Comparison of ENCODE assay signal across 11 cellular contexts in the genomic region with DNA sequence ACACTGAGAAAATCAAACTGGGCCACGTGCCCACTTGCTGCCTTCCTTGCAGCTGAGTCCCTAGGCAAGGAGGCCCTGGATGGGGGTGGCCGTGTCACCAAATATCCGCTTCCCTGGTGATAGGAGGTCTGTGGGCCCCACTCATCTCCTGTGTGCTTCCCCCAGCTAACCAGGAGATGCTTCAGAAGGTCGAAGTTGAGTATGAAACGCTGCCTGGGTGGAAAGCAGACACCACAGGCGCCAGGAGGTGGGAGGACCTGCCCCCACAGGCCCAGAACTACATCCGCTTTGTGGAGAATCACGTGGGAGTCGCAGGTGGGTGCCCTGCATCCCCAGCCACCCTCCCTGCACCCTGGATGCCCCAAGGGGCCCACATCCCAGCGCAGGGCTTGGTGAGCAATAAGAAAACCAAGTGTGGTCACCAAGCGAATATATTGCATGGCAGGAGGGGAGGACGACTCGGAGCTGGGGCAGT. TPM values are rescaled to one million over a fixed set of nuclear protein-coding genes. Genes with fewer than 3 reads are reported as not detected.
DNase-seq lines count a peak whose midpoint lies in the region; ATAC-seq and TF ChIP-seq lines count a peak whose summit lies in the region.
"Had no signal": no experiment of that assay in that cellular context is flagged by ENCODE, and none has a peak within 500 bp of the region (broad histone marks: within the 10 kb centered on the region; RNA-seq: fewer than 3 reads in every experiment).

No MANE protein-coding gene starts in this region.

- H3K27ac Mint-ChIP-seq in MCF 10A (ENCODE audit: low read depth, unreplicated experiment) (peak overlapping the region; percentile 66), memory B cell (no peak overlapping the region)
- no peak overlapping the region for H3K27ac Mint-ChIP-seq in activated naive CD8-positive, alpha-beta T cell treated with anti-CD3 and anti-CD28 coated beads, Interleukin-2, amount 50 U/mL, for 24 hours

- H3K4me3 Mint-ChIP-seq in MCF 10A (ENCODE audit: unreplicated experiment) (no peak overlapping the region), memory B cell (no peak overlapping the region)
- H3K4me3 Mint-ChIP-seq in activated naive CD8-positive, alpha-beta T cell treated with anti-CD3 and anti-CD28 coated beads, Interleukin-2, amount 50 U/mL, for 24 hours, result no peak overlapping the region

- BruUV-seq in MCF 10A (replicated peaks; lab: Mats Ljungman, UMichigan) (no TSS peak), mammary epithelial cell (replicated peaks; lab: Mats Ljungman, UMichigan) (no TSS peak)

- peak; percentile 69 for ATAC-seq in activated naive CD8-positive, alpha-beta T cell treated with anti-CD3 and anti-CD28 coated beads, Interleukin-2, amount 50 U/mL, for 24 hours
- ATAC-seq in memory B cell (ENCODE audit: low read depth), result peak; percentile 37
- ATAC-seq in upper lobe of left lung (ENCODE audit: low FRiP score in 2 of 2), result no peak

- peaks cover 38% of the 10 kb centered on the region for H3K4me1 ChIP-seq in mammary epithelial cell (ENCODE audit: insufficient read depth, low read length)
- peaks cover 0 to 18% (median 3%) of the 10 kb centered on the region in 4 donors for H3K4me1 ChIP-seq in upper lobe of left lung
- H3K4me1 ChIP-seq in colonic mucosa, result peaks cover 16% of the 10 kb centered on the region

- no peak overlapping the region for H2AFZ ChIP-seq in mammary epithelial cell (ENCODE audit: low read depth, low read length)

- H3K27me3 Mint-ChIP-seq in MCF 10A (ENCODE audit: insufficient read depth, unreplicated experiment) (no peaks in the 10 kb centered on the region), memory B cell (peaks cover 16% of the 10 kb centered on the region)
- H3K27me3 Mint-ChIP-seq in activated naive CD8-positive, alpha-beta T cell treated with anti-CD3 and anti-CD28 coated beads, Interleukin-2, amount 50 U/mL, for 24 hours, result no peaks in the 10 kb centered on the region

- CTCF ChIA-PET in MCF 10A (lab: Yijun Ruan, JAX) (interaction anchor here (1.4 kb wide), 1 partner anchor 22 kb away, joined by 3 read pairs; the partner anchor contains the start of gene ADSS1), mammary epithelial cell (lab: Charles Lee; ENCODE audit: low non-redundant PET) (no interaction called here)

- H3K36me3 ChIP-seq in mammary epithelial cell (ENCODE audit: insufficient read depth, low read length) (no peaks in the 10 kb centered on the region), upper lobe of left lung (peaks cover 0 to 6% (median 0%) of the 10 kb centered on the region in 4 donors), colonic mucosa (no peaks in the 10 kb centered on the region)

- H3K9me3 Mint-ChIP-seq in MCF 10A (ENCODE audit: unreplicated experiment) (no peaks in the 10 kb centered on the region), memory B cell (no peaks in the 10 kb centered on the region)
- no peaks in the 10 kb centered on the region for H3K9me3 Mint-ChIP-seq in activated naive CD8-positive, alpha-beta T cell treated with anti-CD3 and anti-CD28 coated beads, Interleukin-2, amount 50 U/mL, for 24 hours

- H3K36me3 Mint-ChIP-seq in MCF 10A (ENCODE audit: insufficient read depth, unreplicated experiment), result no peaks in the 10 kb centered on the region
- H3K36me3 Mint-ChIP-seq in activated naive CD8-positive, alpha-beta T cell treated with anti-CD3 and anti-CD28 coated beads, Interleukin-2, amount 50 U/mL, for 24 hours (ENCODE audit: low read depth), result no peaks in the 10 kb centered on the region
- H3K36me3 Mint-ChIP-seq in memory B cell, result no peaks in the 10 kb centered on the region

- H3K79me2 ChIP-seq in mammary epithelial cell (ENCODE audit: insufficient read depth, low read length), result no peaks in the 10 kb centered on the region

- H3K27ac ChIP-seq in mammary epithelial cell (ENCODE audit: insufficient read depth, low read depth, low read length) (no peak overlapping the region), upper lobe of left lung (peak overlapping the region in 3 of 4 donors; percentile 21 to 54 (median 37)), colonic mucosa (no peak overlapping the region)

- TF ChIP-seq CTCF in MCF 10A (IDR thresholded peaks at IDR 0.05; ENCODE audit: unreplicated experiment), result no peak
- TF ChIP-seq CTCF in mammary epithelial cell (conservative IDR thresholded peaks at IDR 0.05 in 1 of 2, IDR thresholded peaks at IDR 0.05 in 1 of 2; ENCODE audit: extremely low read depth in 1 of 2, insufficient read depth in 1 of 2, low read depth in 1 of 2, low read length in 2 of 2), result no peak
- no peak for TF ChIP-seq CTCF in upper lobe of left lung (IDR thresholded peaks at IDR 0.05)
- TF ChIP-seq CTCF in GM20000 (IDR thresholded peaks at IDR 0.05; ENCODE audit: extremely low read depth, missing control alignments), result no peak
- TF ChIP-seq CTCF in colonic mucosa (IDR thresholded peaks at IDR 0.05), result no peak

- no peak overlapping the region for H3K4me3 ChIP-seq in mammary epithelial cell (replicated peaks in 1 of 3; ENCODE audit: insufficient read depth in 1 of 3, low read depth in 2 of 3, low read length in 3 of 3)
- H3K4me3 ChIP-seq in upper lobe of left lung, result no peak overlapping the region
- no peak overlapping the region for H3K4me3 ChIP-seq in colonic mucosa

- dilution Hi-C loops in mammary epithelial cell (cut with HindIII; ENCODE audit: low sequenced_read_pairs), result no loop called here

- intact Hi-C loops in MCF 10A (cut with micrococcal nuclease), result no loop called here
- intact Hi-C loops in mammary epithelial cell (cut with micrococcal nuclease), result no loop called here
- intact Hi-C loops in colonic mucosa (cut with DNase I), result no loop called here

- in situ Hi-C loops in mammary epithelial cell (cut with MboI; ENCODE audit: low sequenced_read_pairs in 2 of 2), result no loop called here

- DNase-seq in MCF 10A (ENCODE audit: unreplicated experiment), result no peak
- no peak for DNase-seq in mammary epithelial cell
- peak; percentile 44 for DNase-seq in activated naive CD8-positive, alpha-beta T cell treated with anti-CD3 and anti-CD28 coated beads, Interleukin-2, amount 50 U/mL, for 24 hours
- DNase-seq in memory B cell (ENCODE audit: low spot score in 2 of 2), result no peak
- no peak for DNase-seq in upper lobe of left lung
- DNase-seq in GM20000 (ENCODE audit: low spot score), result no peak
- no peak for DNase-seq in central memory CD4-positive, alpha-beta T cell
- no peak for DNase-seq in colonic mucosa
- DNase-seq: cortex of kidney, NCI-H446 treated with DMSO at 0.1 percent for 48 hours had no signal

- POLR2A ChIA-PET in MCF 10A (lab: Yijun Ruan, JAX), result interaction anchor here (1.3 to 5.5 kb wide), 4 partner anchors 10 to 58 kb away, joined by 5 to 35 read pairs (median 20); partner anchors contain the start of gene ADSS1

- no peak for TF ChIP-seq EP300 in upper lobe of left lung (IDR thresholded peaks at IDR 0.05)

- H3K4me2 ChIP-seq in mammary epithelial cell (ENCODE audit: insufficient read depth, low read depth, low read length), result no peak overlapping the region

- WGBS in mammary epithelial cell (ENCODE audit: low coverage, missing lambda C conversion rate), result 79% methylated on average over 13 of the region's 13 CpGs
- WGBS in upper lobe of left lung, 2 donors, result 82 to 85% methylated on average over 7 to 13 of the region's 13 CpGs

- H3K9me3 ChIP-seq in mammary epithelial cell (replicated peaks; ENCODE audit: insufficient read depth, low read length), result no peaks in the 10 kb centered on the region
- no peaks in the 10 kb centered on the region for H3K9me3 ChIP-seq in upper lobe of left lung
- H3K9me3 ChIP-seq in colonic mucosa, result no peaks in the 10 kb centered on the region

- H3K27me3 ChIP-seq in mammary epithelial cell (ENCODE audit: insufficient read depth, low read length) (no peaks in the 10 kb centered on the region), upper lobe of left lung (no peaks in the 10 kb centered on the region), colonic mucosa (no peaks in the 10 kb centered on the region)

- peaks cover 25% of the 10 kb centered on the region for H3K4me1 Mint-ChIP-seq in MCF 10A (ENCODE audit: insufficient read depth, unreplicated experiment)
- peaks cover 16% of the 10 kb centered on the region for H3K4me1 Mint-ChIP-seq in activated naive CD8-positive, alpha-beta T cell treated with anti-CD3 and anti-CD28 coated beads, Interleukin-2, amount 50 U/mL, for 24 hours
- H3K4me1 Mint-ChIP-seq in memory B cell, result peaks cover 13% of the 10 kb centered on the region

- no peaks in the 10 kb centered on the region for H4K20me1 ChIP-seq in mammary epithelial cell (ENCODE audit: insufficient read depth, low read length)

- no peak for TF ChIP-seq POLR2A in upper lobe of left lung (IDR thresholded peaks at IDR 0.05)

- H3K9ac ChIP-seq in mammary epithelial cell (ENCODE audit: insufficient read depth, low read length), result no peak overlapping the region
- H3K9ac ChIP-seq in colonic mucosa (ENCODE audit: low read depth in 2 of 2, low read length in 2 of 2), result no peak overlapping the region

RNA-seq across cellular contexts. Expression of gene SIVA1, which starts 6.8 kb away (rescaled TPM):
- total RNA-seq in MCF 10A (2022) (63.3 and 72.7 TPM in 2 replicates), mammary epithelial cell (10 to 100 TPM; 43.3 to 56.1 TPM), upper lobe of left lung (100 to 1,000 TPM in 2 of 6 donors, 10 to 100 TPM in 4; 72.3 to 241 (median 91.0) TPM), colonic mucosa (100 to 1,000 TPM in 1 of 2 donors, 10 to 100 TPM in 1; 58.8 to 153 TPM)
- polyA plus RNA-seq in mammary epithelial cell, result 98.6 TPM
- 12.2 TPM for polyA minus RNA-seq in mammary epithelial cell

RNA-seq across cellular contexts. Expression of gene ADSS1, which starts 22.1 kb away (rescaled TPM):
- 2.9 and 5.2 TPM in 2 replicates for total RNA-seq in MCF 10A (2022)
- total RNA-seq in mammary epithelial cell, result 1 to 10 TPM; 1.5 to 3.8 TPM
- 0.56 TPM for polyA plus RNA-seq in mammary epithelial cell
- polyA minus RNA-seq in mammary epithelial cell, result not detected
- 10 to 100 TPM in 1 of 6 donors, 1 to 10 TPM in 5; 4.9 to 34.6 (median 6.2) TPM for total RNA-seq in upper lobe of left lung
- 1 to 10 TPM; 3.5 to 4.0 TPM for total RNA-seq in colonic mucosa

RNA-seq across cellular contexts. Expression of gene AKT1, which starts 49.4 kb away (rescaled TPM):
- 83.3 and 96.3 TPM in 2 replicates for total RNA-seq in MCF 10A (2022)
- total RNA-seq in mammary epithelial cell, result 100 to 1,000 TPM; 116 to 125 TPM
- polyA plus RNA-seq in mammary epithelial cell, result 124 TPM
- polyA minus RNA-seq in mammary epithelial cell, result 153 TPM
- 100 to 1,000 TPM; 122 to 283 (median 191) TPM for total RNA-seq in upper lobe of left lung
- total RNA-seq in colonic mucosa, result 100 to 1,000 TPM; 117 to 181 TPM

RNA-seq across cellular contexts. Expression of gene ZBTB42, which starts 54.8 kb away (rescaled TPM):
- total RNA-seq in MCF 10A (2022) (1.0 and 1.2 TPM in 2 replicates), mammary epithelial cell (1 to 10 TPM; 1.9 to 2.2 TPM), upper lobe of left lung (10 to 100 TPM; 13.9 to 24.8 (median 20.9) TPM), colonic mucosa (1 to 10 TPM; 6.6 to 7.0 TPM)
- polyA plus RNA-seq in mammary epithelial cell, result 1.2 TPM
- 0.41 TPM for polyA minus RNA-seq in mammary epithelial cell
- polyA plus RNA-seq: neural cell had no signal

RNA-seq across cellular contexts. Expression of gene INF2, which starts 56.7 kb away (rescaled TPM):
- total RNA-seq in MCF 10A (2022) (91.6 and 102 TPM in 2 replicates), mammary epithelial cell (100 to 1,000 TPM in 1 of 2 donors, 10 to 100 TPM in 1; 65.7 to 125 TPM), upper lobe of left lung (100 to 1,000 TPM in 5 of 6 donors, 10 to 100 TPM in 1; 65.2 to 259 (median 131) TPM), colonic mucosa (100 to 1,000 TPM; 162 to 264 TPM)
- polyA plus RNA-seq in mammary epithelial cell, result 64.5 TPM
- polyA minus RNA-seq in mammary epithelial cell, result 52.1 TPM

Comparison
In these comparisons a context has a peak if more than half of its experiments do, and no peak if none do; other contexts are left out.
1. H3K27ac ChIP-seq: peak in upper lobe of left lung (3 of 4); none in mammary epithelial cell (single experiment) and colonic mucosa (single experiment).
2. ATAC-seq: peak in activated naive CD8-positive, alpha-beta T cell treated with anti-CD3 and anti-CD28 coated beads, Interleukin-2, amount 50 U/mL, for 24 hours (single experiment) and memory B cell (single experiment); none in upper lobe of left lung (0 of 2).